ENCODE assay signal across 8 cellular contexts in the genomic region with DNA sequence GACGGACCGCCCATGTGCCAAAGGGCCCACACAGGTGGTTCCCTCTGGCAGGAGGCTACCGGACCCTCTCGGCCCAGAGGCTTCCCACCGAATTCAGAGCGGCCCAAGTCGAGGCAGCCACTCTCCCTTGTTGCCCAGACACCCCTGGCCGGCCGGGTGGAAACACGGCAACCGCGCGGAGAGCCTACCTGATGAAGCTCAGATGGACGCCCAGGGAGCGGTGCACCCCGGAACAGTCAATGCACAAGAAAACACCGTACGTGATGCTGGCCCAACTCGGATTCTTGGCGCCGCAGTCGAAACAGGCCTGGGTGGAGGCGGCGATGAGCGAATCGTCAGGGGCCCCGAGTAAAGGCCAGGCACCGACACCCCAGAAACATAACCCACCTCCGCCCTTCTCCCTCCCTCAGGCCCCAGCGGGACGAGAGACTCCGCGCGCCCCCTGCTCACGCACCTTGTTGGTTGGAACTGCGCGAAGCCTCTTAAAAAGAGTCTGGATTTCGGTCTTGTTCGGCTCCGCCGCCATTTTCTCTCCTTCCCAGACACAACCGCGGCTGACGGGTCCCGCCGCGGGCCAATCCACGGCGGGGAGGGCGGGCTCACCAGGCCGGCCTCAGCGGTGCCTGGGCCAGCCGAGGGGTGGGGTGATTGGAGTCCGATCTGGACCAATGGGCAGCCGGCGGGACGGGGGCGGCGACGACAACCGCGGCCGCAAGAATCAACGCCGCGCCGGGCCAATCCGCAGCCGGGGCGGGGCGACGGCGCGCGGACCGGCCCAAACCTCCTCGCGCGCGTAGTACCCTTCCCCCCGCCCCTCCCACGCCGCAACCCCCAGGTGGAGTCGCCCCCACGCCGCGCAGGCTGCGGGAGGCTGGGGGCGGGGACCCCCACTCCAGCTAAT. TPM values are rescaled to one million over a fixed set of nuclear protein-coding genes. Genes with fewer than 3 reads are reported as not detected.
DNase-seq lines count a peak whose midpoint lies in the region; ATAC-seq and TF ChIP-seq lines count a peak whose summit lies in the region.

ARFGAP2 (minus strand) TSS at position 552 of the 901 bp plus-strand sequence; CDS start at position 526, 26 bp downstream.

- H3K36me3 ChIP-seq in suprapubic skin: peaks cover 35% of the 10 kb centered on the region

- under 1% methylated on average over 37 of the region's 89 CpGs for WGBS in suprapubic skin

- POLR2A ChIA-PET in GM10248 (lab: Yijun Ruan, JAX): no interaction called here

- TF ChIP-seq POLR2A in suprapubic skin (IDR thresholded peaks at IDR 0.05): no peak

- H3K27ac ChIP-seq in suprapubic skin: peak within 1 kb of the TSS; percentile 99

- peak within 1 kb of the TSS; percentile 97 for H3K4me3 ChIP-seq in suprapubic skin

- no peak for TF ChIP-seq EP300 in suprapubic skin (IDR thresholded peaks at IDR 0.05)

- peak; percentile 92 for ATAC-seq in HG02588 (IDR thresholded peaks at IDR 0.05; ENCODE audit: unreplicated experiment)
- ATAC-seq in SK-N-SH treated with all-trans-retinoic acid at 6 μM for 48 hours: peak; percentile 96

- no peak for TF ChIP-seq CTCF in GM10248 (IDR thresholded peaks at IDR 0.05; ENCODE audit: control extremely low read depth, extremely low read depth, low read depth, missing control alignments)
- no peak for TF ChIP-seq CTCF in suprapubic skin (IDR thresholded peaks at IDR 0.05)

- H3K4me1 ChIP-seq in suprapubic skin: peaks cover 26% of the 10 kb centered on the region

- H3K9me3 ChIP-seq in suprapubic skin: no peaks in the 10 kb centered on the region

- DNase-seq in GM10248 (ENCODE audit: extremely low spot score) (peak; percentile 100), NCI-H1048 (lab: John Stamatoyannopoulos, UW) (peak; percentile 84), germinal center (ENCODE audit: low spot score) (peak; percentile 100), occipital lobe (lab: John Stamatoyannopoulos, UW) (peak; percentile 96), suprapubic skin (ENCODE audit: low spot score in 2 of 2) (peak; percentile 97 to 98)
- peak; percentile 97 for DNase-seq in activated naive CD4-positive, alpha-beta T cell treated with anti-CD3 and anti-CD28 coated beads, Interleukin-2, amount 50 U/mL, for 16 hours

- H3K27me3 ChIP-seq in suprapubic skin: no peaks in the 10 kb centered on the region

- CTCF ChIA-PET in GM10248 (lab: Yijun Ruan, JAX): interaction anchor here (0.6 to 6.7 kb wide), 12 partner anchors 11 to 235 kb away, joined by 3 to 66 read pairs (median 6); partner anchors contain the start of genes ACP2, NR1H3, PACSIN3 and SPI1

TF ChIP-seq in SK-N-SH treated with all-trans-retinoic acid at 6 μM for 48 hours, 23 proteins besides CTCF, POLR2A, EP300 and RAD21:
- 0 out of 2 replicates have a peak, but pooled peaks have one; percentile 12 for TF ChIP-seq GLIS3 (CRISPR knock-in tag; IDR thresholded peaks at IDR 0.05)
- TF ChIP-seq, protein P1, sequence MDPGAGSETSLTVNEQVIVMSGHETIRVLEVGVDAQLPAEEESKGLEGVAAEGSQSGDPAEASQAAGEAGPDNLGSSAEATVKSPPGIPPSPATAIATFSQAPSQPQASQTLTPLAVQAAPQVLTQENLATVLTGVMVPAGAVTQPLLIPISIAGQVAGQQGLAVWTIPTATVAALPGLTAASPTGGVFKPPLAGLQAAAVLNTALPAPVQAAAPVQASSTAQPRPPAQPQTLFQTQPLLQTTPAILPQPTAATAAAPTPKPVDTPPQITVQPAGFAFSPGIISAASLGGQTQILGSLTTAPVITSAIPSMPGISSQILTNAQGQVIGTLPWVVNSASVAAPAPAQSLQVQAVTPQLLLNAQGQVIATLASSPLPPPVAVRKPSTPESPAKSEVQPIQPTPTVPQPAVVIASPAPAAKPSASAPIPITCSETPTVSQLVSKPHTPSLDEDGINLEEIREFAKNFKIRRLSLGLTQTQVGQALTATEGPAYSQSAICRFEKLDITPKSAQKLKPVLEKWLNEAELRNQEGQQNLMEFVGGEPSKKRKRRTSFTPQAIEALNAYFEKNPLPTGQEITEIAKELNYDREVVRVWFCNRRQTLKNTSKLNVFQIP (CRISPR knock-in tag; IDR thresholded peaks at IDR 0.05; ENCODE audit: borderline replicate concordance, low read depth): no peak
- TF ChIP-seq, protein P2, sequence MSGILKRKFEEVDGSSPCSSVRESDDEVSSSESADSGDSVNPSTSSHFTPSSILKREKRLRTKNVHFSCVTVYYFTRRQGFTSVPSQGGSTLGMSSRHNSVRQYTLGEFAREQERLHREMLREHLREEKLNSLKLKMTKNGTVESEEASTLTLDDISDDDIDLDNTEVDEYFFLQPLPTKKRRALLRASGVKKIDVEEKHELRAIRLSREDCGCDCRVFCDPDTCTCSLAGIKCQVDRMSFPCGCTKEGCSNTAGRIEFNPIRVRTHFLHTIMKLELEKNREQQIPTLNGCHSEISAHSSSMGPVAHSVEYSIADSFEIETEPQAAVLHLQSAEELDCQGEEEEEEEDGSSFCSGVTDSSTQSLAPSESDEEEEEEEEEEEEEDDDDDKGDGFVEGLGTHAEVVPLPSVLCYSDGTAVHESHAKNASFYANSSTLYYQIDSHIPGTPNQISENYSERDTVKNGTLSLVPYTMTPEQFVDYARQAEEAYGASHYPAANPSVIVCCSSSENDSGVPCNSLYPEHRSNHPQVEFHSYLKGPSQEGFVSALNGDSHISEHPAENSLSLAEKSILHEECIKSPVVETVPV (CRISPR knock-in tag; IDR thresholded peaks at IDR 0.05): 0 out of 2 replicates have a peak, but pooled peaks have one; percentile 27
- 0 out of 2 replicates have a peak, but pooled peaks have one; percentile 35 for TF ChIP-seq ESRRG (CRISPR knock-in tag; IDR thresholded peaks at IDR 0.05)
- TF ChIP-seq RARB (CRISPR knock-in tag; IDR thresholded peaks at IDR 0.05): 0 out of 2 replicates have a peak, but pooled peaks have one; percentile 27
- 0 out of 2 replicates have a peak, but pooled peaks have one; percentile 8 for TF ChIP-seq PATZ1 (CRISPR knock-in tag; IDR thresholded peaks at IDR 0.05; ENCODE audit: borderline replicate concordance)
- no peak for TF ChIP-seq ZFP30 (CRISPR knock-in tag; IDR thresholded peaks at IDR 0.05)

RNA-seq across cellular contexts. Expression of gene ARFGAP2, which starts in this region (rescaled TPM):
- total RNA-seq in occipital lobe (110 TPM), suprapubic skin (100 to 1,000 TPM; 178 to 248 (median 201) TPM)

Comparison
In these comparisons a context has a peak if more than half of its experiments do, and no peak if none do; other contexts are left out.
1. Peak in every context shown above with its lines: DNase-seq, ATAC-seq, H3K4me3 ChIP-seq and H3K27ac ChIP-seq.